Comparison of ENCODE assay signal across 22 cellular contexts in the genomic region with DNA sequence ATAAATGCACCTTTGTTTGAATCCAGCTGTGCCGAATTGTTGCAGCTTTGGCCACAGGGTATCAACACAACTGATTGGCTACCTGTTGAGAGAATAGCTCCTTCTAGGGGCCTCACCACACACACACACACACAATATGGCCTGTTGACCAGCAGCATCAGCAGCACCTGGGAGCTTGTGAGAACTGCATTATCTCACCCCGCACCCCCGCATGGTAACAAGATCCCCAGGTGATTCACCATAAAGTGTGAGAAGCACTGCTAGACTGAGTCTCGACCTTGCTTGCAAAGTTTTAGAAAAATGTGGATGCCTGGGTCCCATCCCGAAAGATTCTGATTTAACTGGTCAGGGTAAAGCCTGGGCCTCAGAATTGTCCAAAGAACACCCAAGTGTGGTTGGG.
"Had no signal": no experiment of that assay in that cellular context is flagged by ENCODE, and none has a peak within 500 bp of the region (broad histone marks: within the 10 kb centered on the region; RNA-seq: fewer than 3 reads in every experiment).

No MANE protein-coding gene starts in this region.

- H3K36me3 ChIP-seq: adrenal gland, Peyer's patch had no signal

- H3K27ac Mint-ChIP-seq: activated CD8-positive, alpha-beta T cell treated with anti-CD3 and anti-CD28 coated beads, Interleukin-2, amount 10 ng/mL, durations not matched to agents 7 days and 5 days; activated naive CD8-positive, alpha-beta T cell treated with anti-CD3 and anti-CD28 coated beads, Interleukin-2, amount 10 ng/mL, durations not matched to agents 7 days and 5 days; T-helper 1 cell treated with Interleukin-12 subunit alpha and Interleukin-12 subunit beta and Interleukin-4 antibody, amounts not matched to agents 30 μg/mL and 1 μg/mL, for 36 hours had no signal

- H3K4me1 ChIP-seq: adrenal gland, Peyer's patch had no signal

- DNase-seq: activated CD4-positive, alpha-beta T cell treated with anti-CD3 and anti-CD28 coated beads for 4 hours; activated CD8-positive, alpha-beta memory T cell treated with anti-CD3 and anti-CD28 coated beads, Interleukin-2, amount 50 U/mL, for 48 hours; activated CD8-positive, alpha-beta T cell treated with anti-CD3 and anti-CD28 coated beads, Interleukin-2, amount 10 ng/mL, durations not matched to agents 7 days and 5 days; activated naive CD4-positive, alpha-beta T cell treated with anti-CD3 and anti-CD28 coated beads, Interleukin-2, amount 50 U/mL, for 16 hours; activated naive CD8-positive, alpha-beta T cell treated with anti-CD3 and anti-CD28 coated beads, Interleukin-2, amount 10 ng/mL, durations not matched to agents 7 days and 5 days; activated T-cell treated with anti-CD3 and anti-CD28 coated beads, Interleukin-2, amount 50 U/mL, for 1 hour; adrenal gland; anterior cingulate cortex; MM.1S; NCI-H1105; NCI-H1436; NCI-H2029; NCI-H2107; NCI-H345; NCI-H510A; NCI-H526 treated with DMSO at 0.1 percent for 48 hours; NCI-H82; Peyer's patch; SHP77 treated with DMSO at 0.1 percent for 48 hours had no signal

- H3K9me3 Mint-ChIP-seq: activated naive CD8-positive, alpha-beta T cell treated with anti-CD3 and anti-CD28 coated beads, Interleukin-2, amount 10 ng/mL, durations not matched to agents 7 days and 5 days; central memory CD8-positive, alpha-beta T cell; T-helper 1 cell treated with Interleukin-12 subunit alpha and Interleukin-12 subunit beta and Interleukin-4 antibody, amounts not matched to agents 30 μg/mL and 1 μg/mL, for 36 hours had no signal

- H3K27me3 Mint-ChIP-seq: activated naive CD8-positive, alpha-beta T cell treated with anti-CD3 and anti-CD28 coated beads, Interleukin-2, amount 10 ng/mL, durations not matched to agents 7 days and 5 days; central memory CD8-positive, alpha-beta T cell had no signal

- H3K27me3 ChIP-seq: Peyer's patch had no signal

- H3K4me1 Mint-ChIP-seq: activated naive CD8-positive, alpha-beta T cell treated with anti-CD3 and anti-CD28 coated beads, Interleukin-2, amount 10 ng/mL, durations not matched to agents 7 days and 5 days; central memory CD8-positive, alpha-beta T cell had no signal

- ATAC-seq: activated CD4-positive, CD25-positive, alpha-beta regulatory T cell treated with anti-CD3 and anti-CD28 coated beads, Interleukin-2, amount 50 U/mL, for 24 hours; activated CD8-positive, alpha-beta T cell treated with anti-CD3 and anti-CD28 coated beads, Interleukin-2, amount 10 ng/mL, durations not matched to agents 7 days and 5 days had no signal

- H3K4me3 Mint-ChIP-seq: activated CD8-positive, alpha-beta T cell treated with anti-CD3 and anti-CD28 coated beads, Interleukin-2, amount 10 ng/mL, durations not matched to agents 7 days and 5 days; activated naive CD8-positive, alpha-beta T cell treated with anti-CD3 and anti-CD28 coated beads, Interleukin-2, amount 10 ng/mL, durations not matched to agents 7 days and 5 days; central memory CD8-positive, alpha-beta T cell; T-helper 1 cell treated with Interleukin-12 subunit alpha and Interleukin-12 subunit beta and Interleukin-4 antibody, amounts not matched to agents 30 μg/mL and 1 μg/mL, for 36 hours had no signal

- H3K9me3 ChIP-seq: adrenal gland, Peyer's patch had no signal

- H3K27ac ChIP-seq: adrenal gland, Peyer's patch had no signal

- H3K36me3 Mint-ChIP-seq: activated naive CD8-positive, alpha-beta T cell treated with anti-CD3 and anti-CD28 coated beads, Interleukin-2, amount 10 ng/mL, durations not matched to agents 7 days and 5 days had no signal

- H3K4me3 ChIP-seq: adrenal gland, Peyer's patch had no signal
